ENCODE assay signal across 34 cellular contexts in the genomic region with DNA sequence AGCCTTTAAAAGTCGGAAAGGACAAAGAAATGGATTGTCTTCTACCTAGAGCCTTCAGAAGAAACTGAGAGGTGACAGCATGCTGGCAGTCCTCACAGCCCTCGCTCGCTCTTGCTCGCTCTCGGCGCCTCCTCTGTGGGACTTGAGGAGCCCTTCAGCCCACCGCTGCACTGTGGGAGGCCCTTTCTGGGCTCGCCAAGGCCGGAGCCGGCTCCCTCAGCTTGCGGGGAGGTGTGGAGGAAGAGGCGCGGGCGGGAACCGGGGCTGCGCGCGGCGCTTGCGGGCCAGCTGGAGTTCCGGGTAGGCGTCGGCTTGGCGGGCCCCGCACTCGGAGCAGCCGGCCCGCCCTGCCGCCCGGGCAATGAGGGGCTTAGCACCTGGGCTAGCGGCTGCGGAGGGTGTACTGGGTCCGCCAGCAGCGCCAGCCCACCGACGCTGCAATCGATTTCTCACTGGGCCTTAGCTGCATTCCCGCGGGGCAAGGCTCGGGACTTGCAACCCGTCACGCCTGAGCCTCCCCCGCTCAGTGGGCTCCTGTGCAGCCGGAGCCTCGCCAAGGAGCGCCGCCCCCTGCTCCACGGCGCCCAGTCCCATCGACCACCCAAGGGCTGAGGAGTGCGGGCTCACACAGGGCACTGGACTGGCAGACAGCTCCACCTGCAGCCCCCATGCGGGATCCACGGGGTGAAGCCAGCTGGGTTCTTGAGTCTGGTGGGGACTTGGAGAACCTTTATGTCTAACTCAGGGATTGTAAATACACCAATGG.
"Had no signal": no experiment of that assay in that cellular context is flagged by ENCODE, and none has a peak within 500 bp of the region (broad histone marks: within the 10 kb centered on the region; RNA-seq: fewer than 3 reads in every experiment).

No MANE protein-coding gene starts in this region.

- H3K4me1 ChIP-seq: ascending aorta, Peyer's patch, SJSA1 had no signal

- H3K4me3 ChIP-seq: ascending aorta, cardiac muscle cell, MG63, Peyer's patch, SJSA1 had no signal

- H3K9me3 ChIP-seq: MG63, Peyer's patch, SJSA1, SK-N-SH had no signal

- H3K36me3 ChIP-seq: ascending aorta, cardiac muscle cell, MG63, Peyer's patch, SJSA1 had no signal

- DNase-seq: activated CD4-positive, alpha-beta T cell treated with anti-CD3 and anti-CD28 coated beads for 36 hours; activated CD4-positive, alpha-beta T cell treated with anti-CD3 and anti-CD28 coated beads, Interleukin-2, amount 10 ng/mL, durations not matched to agents 7 days and 5 days; activated CD4-positive, alpha-beta T cell treated with anti-CD3 and anti-CD28 coated beads, Interleukin-2, amount 50 U/mL, for 48 hours; activated CD8-positive, alpha-beta T cell treated with anti-CD3 and anti-CD28 coated beads, Interleukin-2, amount 10 ng/mL, durations not matched to agents 7 days and 5 days; activated naive CD4-positive, alpha-beta T cell treated with anti-CD3 and anti-CD28 coated beads, Interleukin-2, amount 10 ng/mL, durations not matched to agents 7 days and 5 days; activated T-cell treated with anti-CD3 and anti-CD28 coated beads, Interleukin-2, amount 50 U/mL, for 24 hours; amygdala; Kasumi-1; KBM-7; MG63; MV-4-11; NCI-H1092; NCI-H1436 treated with DMSO at 0.1 percent for 48 hours; NCI-H1694 treated with DMSO at 0.1 percent for 48 hours; NCI-H2029; NCI-H345; NCI-H510A; NCI-H526; NCI-H748 treated with DMSO at 0.1 percent for 48 hours; NK-92 treated with Interleukin-12 subunit alpha and Interleukin-12 subunit beta, amount 100 ng/mL, for 24 hours; PC-3; Peyer's patch; RPMI8226; SHP77 treated with DMSO at 0.1 percent for 48 hours; SK-N-SH had no signal

- H3K36me3 Mint-ChIP-seq: activated naive CD4-positive, alpha-beta T cell treated with anti-CD3 and anti-CD28 coated beads, Interleukin-2, amount 10 ng/mL, durations not matched to agents 7 days and 5 days; activated naive CD8-positive, alpha-beta T cell had no signal

- H3K27me3 ChIP-seq: ascending aorta, cardiac muscle cell, MG63, Peyer's patch, SJSA1 had no signal

- H3K4me3 Mint-ChIP-seq: activated CD4-positive, alpha-beta T cell treated with anti-CD3 and anti-CD28 coated beads for 36 hours; activated CD4-positive, alpha-beta T cell treated with anti-CD3 and anti-CD28 coated beads, Interleukin-2, amount 10 ng/mL, durations not matched to agents 7 days and 5 days; activated CD8-positive, alpha-beta T cell treated with anti-CD3 and anti-CD28 coated beads, Interleukin-2, amount 10 ng/mL, durations not matched to agents 7 days and 5 days; activated naive CD4-positive, alpha-beta T cell treated with anti-CD3 and anti-CD28 coated beads, Interleukin-2, amount 10 ng/mL, durations not matched to agents 7 days and 5 days; activated naive CD8-positive, alpha-beta T cell; activated T-cell treated with anti-CD3 and anti-CD28 coated beads, Interleukin-2, amount 50 U/mL, for 24 hours; central memory CD8-positive, alpha-beta T cell; T-helper 1 cell treated with Interleukin-12 subunit alpha and Interleukin-12 subunit beta and Interleukin-4 antibody, amounts not matched to agents 30 μg/mL and 1 μg/mL, for 36 hours; T-helper 2 cell treated with Interferon-gamma antibody and Interleukin-4, amounts not matched to agents 5 μg/mL and 100 μg/mL, for 36 hours had no signal

- H3K27me3 Mint-ChIP-seq: activated CD4-positive, alpha-beta T cell treated with anti-CD3 and anti-CD28 coated beads for 36 hours; activated CD4-positive, alpha-beta T cell treated with anti-CD3 and anti-CD28 coated beads, Interleukin-2, amount 10 ng/mL, durations not matched to agents 7 days and 5 days; activated naive CD4-positive, alpha-beta T cell treated with anti-CD3 and anti-CD28 coated beads, Interleukin-2, amount 10 ng/mL, durations not matched to agents 7 days and 5 days; activated naive CD8-positive, alpha-beta T cell; activated T-cell treated with anti-CD3 and anti-CD28 coated beads, Interleukin-2, amount 50 U/mL, for 24 hours; central memory CD8-positive, alpha-beta T cell had no signal

- ATAC-seq: activated CD4-positive, alpha-beta T cell treated with anti-CD3 and anti-CD28 coated beads for 36 hours; activated CD4-positive, CD25-positive, alpha-beta regulatory T cell treated with anti-CD3 and anti-CD28 coated beads, Interleukin-2, amount 50 U/mL, for 24 hours; activated CD8-positive, alpha-beta T cell treated with anti-CD3 and anti-CD28 coated beads, Interleukin-2, amount 10 ng/mL, durations not matched to agents 7 days and 5 days; PC-3 had no signal

- H3K27ac ChIP-seq: ascending aorta, cardiac muscle cell, Peyer's patch, SJSA1 had no signal

- H3K27ac Mint-ChIP-seq: activated CD4-positive, alpha-beta T cell treated with anti-CD3 and anti-CD28 coated beads for 36 hours; activated CD4-positive, alpha-beta T cell treated with anti-CD3 and anti-CD28 coated beads, Interleukin-2, amount 10 ng/mL, durations not matched to agents 7 days and 5 days; activated CD8-positive, alpha-beta T cell treated with anti-CD3 and anti-CD28 coated beads, Interleukin-2, amount 10 ng/mL, durations not matched to agents 7 days and 5 days; activated naive CD4-positive, alpha-beta T cell treated with anti-CD3 and anti-CD28 coated beads, Interleukin-2, amount 10 ng/mL, durations not matched to agents 7 days and 5 days; activated naive CD8-positive, alpha-beta T cell; activated T-cell treated with anti-CD3 and anti-CD28 coated beads, Interleukin-2, amount 50 U/mL, for 24 hours; activated T-helper 2 cell treated with anti-CD3 and anti-CD28 coated beads, Interferon-gamma antibody, Interleukin-2, Interleukin-4, amounts not matched to agents 10 μg/mL and 5 μg/mL and 100 μg/mL, durations not matched to agents 14 hours and 24 hours and 36 hours; T-helper 1 cell treated with Interleukin-12 subunit alpha and Interleukin-12 subunit beta and Interleukin-4 antibody, amounts not matched to agents 30 μg/mL and 1 μg/mL, for 36 hours; T-helper 2 cell treated with Interferon-gamma antibody and Interleukin-4, amounts not matched to agents 5 μg/mL and 100 μg/mL, for 36 hours had no signal

- H3K4me1 Mint-ChIP-seq: activated CD4-positive, alpha-beta T cell treated with anti-CD3 and anti-CD28 coated beads for 36 hours; activated CD4-positive, alpha-beta T cell treated with anti-CD3 and anti-CD28 coated beads, Interleukin-2, amount 10 ng/mL, durations not matched to agents 7 days and 5 days; activated naive CD4-positive, alpha-beta T cell treated with anti-CD3 and anti-CD28 coated beads, Interleukin-2, amount 10 ng/mL, durations not matched to agents 7 days and 5 days; central memory CD8-positive, alpha-beta T cell had no signal
